ENCODE assay signal across 30 cellular contexts in the genomic region with DNA sequence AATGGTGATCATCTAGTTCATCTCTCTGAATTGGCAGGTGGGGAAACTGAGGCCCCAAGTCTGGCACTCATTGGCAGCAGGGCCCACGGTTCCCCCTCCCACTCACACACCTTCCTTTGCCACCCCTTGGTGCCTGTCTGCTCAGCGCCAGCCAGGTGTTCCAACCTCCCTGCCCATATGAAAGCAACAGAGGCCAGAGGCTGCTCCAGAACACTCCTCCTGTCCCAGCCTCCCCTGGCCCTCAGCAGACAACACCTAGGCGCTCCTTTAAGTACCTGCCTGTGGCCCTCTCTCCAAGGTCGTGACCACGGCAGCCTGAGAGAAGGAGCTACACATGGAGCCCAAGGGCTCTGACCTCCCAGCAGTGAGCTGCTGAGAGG.
DNase-seq lines count a peak whose midpoint lies in the region; FAIRE-seq and TF ChIP-seq lines count a peak whose summit lies in the region.
"Had no signal": no experiment of that assay in that cellular context is flagged by ENCODE, and none has a peak within 500 bp of the region (broad histone marks: within the 10 kb centered on the region; RNA-seq: fewer than 3 reads in every experiment).

No MANE protein-coding gene starts in this region.

- H3K9me3 ChIP-seq in kidney (ENCODE audit: control insufficient read depth in 1 of 2, low read length in 2 of 2): no peaks in the 10 kb centered on the region
- H3K9me3 ChIP-seq: Caco-2, gastrocnemius medialis, right lobe of liver, SJSA1, tibial nerve had no signal

- no peaks in the 10 kb centered on the region for H3K9me3 Mint-ChIP-seq in activated CD4-positive, alpha-beta T cell treated with anti-CD3 and anti-CD28 coated beads, Interleukin-2, amount 10 ng/mL, durations not matched to agents 24 days and 14 days
- H3K9me3 Mint-ChIP-seq: activated naive CD4-positive, alpha-beta T cell treated with anti-CD3 and anti-CD28 coated beads, Interleukin-2, amount 50 U/mL, for 24 hours; GM23338 had no signal

- H3K36me3 Mint-ChIP-seq in activated CD4-positive, alpha-beta T cell treated with anti-CD3 and anti-CD28 coated beads, Interleukin-2, amount 10 ng/mL, durations not matched to agents 24 days and 14 days (ENCODE audit: low read depth): no peaks in the 10 kb centered on the region
- H3K36me3 Mint-ChIP-seq: activated naive CD4-positive, alpha-beta T cell treated with anti-CD3 and anti-CD28 coated beads, Interleukin-2, amount 50 U/mL, for 24 hours had no signal

- no peak overlapping the region for H3K27ac Mint-ChIP-seq in activated CD4-positive, alpha-beta T cell treated with anti-CD3 and anti-CD28 coated beads, Interleukin-2, amount 10 ng/mL, durations not matched to agents 24 days and 14 days
- H3K27ac Mint-ChIP-seq: activated CD4-positive, alpha-beta T cell treated with anti-CD3 and anti-CD28 coated beads for 36 hours; activated naive CD4-positive, alpha-beta T cell treated with anti-CD3 and anti-CD28 coated beads, Interleukin-2, amount 50 U/mL, for 24 hours; GM23338 had no signal

- no peaks in the 10 kb centered on the region for H3K27me3 Mint-ChIP-seq in activated CD4-positive, alpha-beta T cell treated with anti-CD3 and anti-CD28 coated beads, Interleukin-2, amount 10 ng/mL, durations not matched to agents 24 days and 14 days
- H3K27me3 Mint-ChIP-seq: activated naive CD4-positive, alpha-beta T cell treated with anti-CD3 and anti-CD28 coated beads, Interleukin-2, amount 50 U/mL, for 24 hours had no signal

- H3K9ac ChIP-seq in KMS-11 (no peak overlapping the region), kidney (ENCODE audit: low read length in 2 of 2) (no peak overlapping the region)

- H3K36me3 ChIP-seq in KMS-11 (ENCODE audit: insufficient read depth) (no peaks in the 10 kb centered on the region), kidney (ENCODE audit: control insufficient read depth in 1 of 2, insufficient read depth in 2 of 2, low read length in 2 of 2) (no peaks in the 10 kb centered on the region)
- H3K36me3 ChIP-seq: brain microvascular endothelial cell, gastrocnemius medialis, right lobe of liver, SJSA1, tibial nerve had no signal

- H3K27ac ChIP-seq in KMS-11 (no peak overlapping the region), kidney (ENCODE audit: low read depth in 2 of 2, low read length in 2 of 2) (no peak overlapping the region), substantia nigra (ENCODE audit: low read depth, low read length, poor library complexity, severe bottlenecking) (no peak overlapping the region)
- H3K27ac ChIP-seq: 22Rv1, brain microvascular endothelial cell, C4-2B, gastrocnemius medialis, right lobe of liver, SJSA1, tibial nerve, VCaP had no signal

- no peaks in the 10 kb centered on the region for H3K4me1 Mint-ChIP-seq in activated CD4-positive, alpha-beta T cell treated with anti-CD3 and anti-CD28 coated beads, Interleukin-2, amount 10 ng/mL, durations not matched to agents 24 days and 14 days
- H3K4me1 Mint-ChIP-seq: activated CD4-positive, alpha-beta T cell treated with anti-CD3 and anti-CD28 coated beads for 36 hours; activated naive CD4-positive, alpha-beta T cell treated with anti-CD3 and anti-CD28 coated beads, Interleukin-2, amount 50 U/mL, for 24 hours had no signal

- no peak overlapping the region for H2AFZ ChIP-seq in KMS-11 (ENCODE audit: low read depth)
- H2AFZ ChIP-seq: GM23338 had no signal

- H3K4me3 ChIP-seq in KMS-11 (IDR thresholded peaks at IDR 0.05; ENCODE audit: insufficient read depth, low read depth, low read length) (no peak overlapping the region), kidney (ENCODE audit: low read length in 2 of 2) (no peak overlapping the region)
- H3K4me3 ChIP-seq: gastrocnemius medialis, GM23338, right lobe of liver, SJSA1, tibial nerve had no signal

- intact Hi-C loops in activated CD4-positive, alpha-beta T cell treated with anti-CD3 and anti-CD28 coated beads, Interleukin-2, amount 10 ng/mL, durations not matched to agents 24 days and 14 days (cut with micrococcal nuclease): no loop called here
- intact Hi-C loops in kidney (cut with DNase I): no loop called here

- H4K20me1 ChIP-seq in KMS-11 (ENCODE audit: insufficient read depth): no peaks in the 10 kb centered on the region

- peak; percentile 14 for DNase-seq in activated CD4-positive, alpha-beta T cell treated with anti-CD3 and anti-CD28 coated beads, Interleukin-2, amount 10 ng/mL, durations not matched to agents 24 days and 14 days
- no peak for DNase-seq in activated CD4-positive, alpha-beta T cell treated with anti-CD3 and anti-CD28 coated beads for 48 hours
- peak; percentile 41 for DNase-seq in kidney
- peak; percentile 8 for DNase-seq in stimulated activated CD8-positive, alpha-beta memory T cell treated with anti-CD3 and anti-CD28 coated beads, Interleukin-4, amount 100 ng/mL, for 48 hours
- DNase-seq in COLO668 (lab: John Stamatoyannopoulos, UW; ENCODE audit: unreplicated experiment): no peak
- no peak for DNase-seq in activated effector memory CD4-positive, alpha-beta T cell treated with Interleukin-2 at 50 U/mL for 16 hours
- DNase-seq in substantia nigra (lab: John Stamatoyannopoulos, UW): no peak
- DNase-seq: activated CD4-positive, alpha-beta T cell treated with anti-CD3 and anti-CD28 coated beads for 36 hours; amniotic stem cell; brain microvascular endothelial cell; Caco-2; gastrocnemius medialis; KBM-7; NCI-H1092 treated with DMSO at 0.1 percent for 48 hours; NCI-H187 treated with DMSO at 0.1 percent for 48 hours; NCI-H2171; stimulated activated CD4-positive, alpha-beta T cell treated with anti-CD3 and anti-CD28 coated beads, Interleukin-12 subunit alpha, Interleukin-12 subunit beta, amount 100 ng/mL, for 4 hours; stimulated activated CD4-positive, alpha-beta T cell treated with anti-CD3 and anti-CD28 coated beads, Interleukin-2, amount 100 ng/mL, for 48 hours; T1000 had no signal

- TF ChIP-seq CTCF in KMS-11 (conservative IDR thresholded peaks at IDR 0.05; ENCODE audit: low read depth, low read length): no peak
- TF ChIP-seq CTCF in kidney (IDR thresholded peaks at IDR 0.05; ENCODE audit: borderline replicate concordance, extremely low read depth, insufficient read depth): no peak

- FAIRE-seq in kidney (lab: Jason Lieb, UNC): no peak
- FAIRE-seq: endothelial cell of umbilical vein, G401.6 had no signal

- no peaks in the 10 kb centered on the region for H3K27me3 ChIP-seq in KMS-11 (ENCODE audit: insufficient read depth, low read depth)
- H3K27me3 ChIP-seq: brain microvascular endothelial cell, gastrocnemius medialis, right lobe of liver, SJSA1, tibial nerve had no signal

- H3K4me1 ChIP-seq in KMS-11 (ENCODE audit: low read depth, poor library complexity, severe bottlenecking) (peaks cover 64% of the 10 kb centered on the region), kidney (ENCODE audit: control insufficient read depth in 1 of 2, insufficient read depth in 1 of 2, low read depth in 1 of 2, low read length in 2 of 2) (no peaks in the 10 kb centered on the region)
- H3K4me1 ChIP-seq: Caco-2, gastrocnemius medialis, right lobe of liver, SJSA1, tibial nerve had no signal

- H3K4me2 ChIP-seq in KMS-11: 0 out of 2 replicates have a peak overlapping the region, but pooled peaks have one; percentile 43
- H3K4me2 ChIP-seq: GM23338 had no signal

- no peaks in the 10 kb centered on the region for H3K79me2 ChIP-seq in KMS-11 (ENCODE audit: insufficient read depth, low read depth)

- no peak overlapping the region for H3K4me3 Mint-ChIP-seq in activated CD4-positive, alpha-beta T cell treated with anti-CD3 and anti-CD28 coated beads, Interleukin-2, amount 10 ng/mL, durations not matched to agents 24 days and 14 days
- H3K4me3 Mint-ChIP-seq: activated CD4-positive, alpha-beta T cell treated with anti-CD3 and anti-CD28 coated beads for 36 hours; activated naive CD4-positive, alpha-beta T cell treated with anti-CD3 and anti-CD28 coated beads, Interleukin-2, amount 50 U/mL, for 24 hours; GM23338 had no signal

Comparison
In these comparisons a context has a peak if more than half of its experiments do, and no peak if none do; other contexts are left out.
1. DNase-seq: peak in activated CD4-positive, alpha-beta T cell treated with anti-CD3 and anti-CD28 coated beads, Interleukin-2, amount 10 ng/mL, durations not matched to agents 24 days and 14 days (single experiment), kidney (single experiment) and stimulated activated CD8-positive, alpha-beta memory T cell treated with anti-CD3 and anti-CD28 coated beads, Interleukin-4, amount 100 ng/mL, for 48 hours (single experiment); none in activated CD4-positive, alpha-beta T cell treated with anti-CD3 and anti-CD28 coated beads for 48 hours (single experiment), COLO668 (single experiment), activated effector memory CD4-positive, alpha-beta T cell treated with Interleukin-2 at 50 U/mL for 16 hours (single experiment) and substantia nigra (0 of 49).